17 cellular contexts compared by ENCODE assay signal in the genomic region with DNA sequence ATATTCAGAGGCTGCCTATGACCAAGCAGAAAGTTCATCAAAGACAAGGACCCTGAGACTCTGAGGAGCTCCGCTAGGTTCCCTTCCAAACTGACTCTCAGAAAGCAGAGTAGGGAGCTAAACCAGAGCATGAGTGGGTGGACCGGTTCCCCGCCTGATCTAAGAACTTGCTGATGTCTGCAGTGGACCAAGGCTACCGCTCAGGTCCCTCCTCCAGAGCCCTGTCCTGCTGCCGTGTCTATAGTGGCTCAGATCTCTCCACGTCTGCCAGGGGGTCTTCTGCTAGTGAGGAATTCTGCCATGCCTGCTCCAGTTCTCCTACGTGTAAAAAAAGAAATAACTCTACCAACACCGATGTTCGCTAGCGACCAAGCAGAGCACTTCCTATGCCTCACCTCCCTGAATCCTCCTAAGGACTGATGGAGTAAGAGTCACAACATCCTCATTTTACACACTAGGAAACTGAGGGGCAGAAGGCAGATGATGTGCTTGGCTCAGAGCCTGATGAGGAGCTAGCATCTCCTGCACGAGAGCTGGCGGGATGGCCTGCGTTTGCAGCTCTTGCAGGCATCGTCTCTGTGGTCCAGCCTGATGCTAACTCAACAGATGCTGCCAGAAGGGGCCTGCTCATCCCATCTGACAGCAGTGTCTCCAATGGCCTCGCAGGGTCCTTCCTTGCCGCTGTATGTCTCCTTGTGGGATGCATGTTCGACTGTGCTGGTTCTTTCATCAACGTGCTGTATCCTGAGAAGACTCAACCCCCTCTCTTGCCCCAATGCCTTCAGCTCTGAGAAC.
DNase-seq lines count a peak whose midpoint lies in the region; ATAC-seq, FAIRE-seq and TF ChIP-seq lines count a peak whose summit lies in the region.
"Had no signal": no experiment of that assay in that cellular context is flagged by ENCODE, and none has a peak within 500 bp of the region (broad histone marks: within the 10 kb centered on the region; RNA-seq: fewer than 3 reads in every experiment).

No MANE protein-coding gene starts in this region.

- H3K4me3 Mint-ChIP-seq in CD14-positive monocyte, result no peak overlapping the region
- H3K4me3 Mint-ChIP-seq in stimulated activated naive CD8-positive, alpha-beta T cell treated with anti-CD3 and anti-CD28 coated beads, Interleukin-15, amount 100 ng/mL, for 72 hours, result no peak overlapping the region
- H3K4me3 Mint-ChIP-seq: B cell; CD4-positive, alpha-beta memory T cell; HFFc6 had no signal

- intact Hi-C loops in CD14-positive monocyte (cut with micrococcal nuclease), result no loop called here
- intact Hi-C loops in spleen (cut with DNase I; ENCODE audit: low total_unique reads), result no loop called here

- no peaks in the 10 kb centered on the region for H3K36me3 Mint-ChIP-seq in CD14-positive monocyte
- H3K36me3 Mint-ChIP-seq: CD4-positive, alpha-beta memory T cell had no signal

- peaks cover 5% of the 10 kb centered on the region for H3K4me1 ChIP-seq in osteoblast (ENCODE audit: insufficient read depth, low read length)
- H3K4me1 ChIP-seq in spleen, result peaks cover 0 to 8% (median 5%) of the 10 kb centered on the region in 6 donors

- H3K27me3 Mint-ChIP-seq in CD14-positive monocyte (ENCODE audit: low read depth in 3 of 3), result peaks cover 21 to 40% (median 25%) of the 10 kb centered on the region in 3 donors
- H3K27me3 Mint-ChIP-seq in stimulated activated naive CD8-positive, alpha-beta T cell treated with anti-CD3 and anti-CD28 coated beads, Interleukin-15, amount 100 ng/mL, for 72 hours, result peaks cover 16% of the 10 kb centered on the region

- H3K9me3 ChIP-seq in osteoblast (ENCODE audit: low read depth, low read length), result peaks cover 5% of the 10 kb centered on the region
- H3K9me3 ChIP-seq in spleen, result peaks cover 0 to 15% (median 0%) of the 10 kb centered on the region in 8 donors

- no peak overlapping the region for H3K27ac Mint-ChIP-seq in CD14-positive monocyte
- H3K27ac Mint-ChIP-seq in stimulated activated naive CD8-positive, alpha-beta T cell treated with anti-CD3 and anti-CD28 coated beads, Interleukin-15, amount 100 ng/mL, for 72 hours, result no peak overlapping the region
- H3K27ac Mint-ChIP-seq: B cell; CD4-positive, alpha-beta memory T cell; HFFc6 had no signal

- H3K4me2 ChIP-seq in osteoblast (ENCODE audit: insufficient read depth, low read length), result no peak overlapping the region

- H3K4me3 ChIP-seq in osteoblast (ENCODE audit: insufficient read depth, low read length), result no peak overlapping the region
- no peak overlapping the region for H3K4me3 ChIP-seq in spleen

- no peak overlapping the region for H2AFZ ChIP-seq in osteoblast (ENCODE audit: low read length)

- H3K9me3 Mint-ChIP-seq in CD14-positive monocyte, result peaks cover 2 to 8% (median 5%) of the 10 kb centered on the region in 7 donors
- H3K9me3 Mint-ChIP-seq in stimulated activated naive CD8-positive, alpha-beta T cell treated with anti-CD3 and anti-CD28 coated beads, Interleukin-15, amount 100 ng/mL, for 72 hours, result peaks cover 0 to 11% of the 10 kb centered on the region in 2 donors
- H3K9me3 Mint-ChIP-seq: HFFc6 had no signal

- 80 to 90% (median 82%) methylated on average over 10 to 18 of the region's 18 CpGs for WGBS in spleen, 5 donors

- TF ChIP-seq CTCF in osteoblast (IDR thresholded peaks at IDR 0.05; ENCODE audit: extremely low read depth, low read depth, low read length), result no peak
- no peak for TF ChIP-seq CTCF in CD14-positive monocyte (IDR thresholded peaks at IDR 0.05)
- no peak for TF ChIP-seq CTCF in spleen (IDR thresholded peaks at IDR 0.05 in 8 of 11, conservative IDR thresholded peaks at IDR 0.05 in 3 of 11)

- no peak for TF ChIP-seq POLR2A in spleen (IDR thresholded peaks at IDR 0.05)

- no peaks in the 10 kb centered on the region for H3K4me1 Mint-ChIP-seq in CD14-positive monocyte
- no peaks in the 10 kb centered on the region for H3K4me1 Mint-ChIP-seq in stimulated activated naive CD8-positive, alpha-beta T cell treated with anti-CD3 and anti-CD28 coated beads, Interleukin-15, amount 100 ng/mL, for 72 hours
- H3K4me1 Mint-ChIP-seq: B cell; CD4-positive, alpha-beta memory T cell had no signal

- no peak for ATAC-seq in stimulated activated naive CD8-positive, alpha-beta T cell treated with anti-CD3 and anti-CD28 coated beads, Interleukin-15, amount 100 ng/mL, for 72 hours

- H3K27me3 ChIP-seq in osteoblast (ENCODE audit: insufficient read depth, low read length), result peaks cover 3% of the 10 kb centered on the region
- H3K27me3 ChIP-seq in spleen (replicated peaks in 1 of 7), result peaks cover 0 to 43% (median 11%) of the 10 kb centered on the region in 7 donors

- no peaks in the 10 kb centered on the region for H4K20me1 ChIP-seq in osteoblast (ENCODE audit: insufficient read depth, low read length)

- no peaks in the 10 kb centered on the region for H3K79me2 ChIP-seq in osteoblast (ENCODE audit: insufficient read depth, low read length)

- DNase-seq in HTR-8/SVneo (ENCODE audit: insufficient read length, low spot score) (no peak), NCI-H1694 (lab: John Stamatoyannopoulos, UW) (peak; percentile 50), dermis blood vessel endothelial cell (peak; percentile 15), osteoblast (ENCODE audit: insufficient read length, low spot score, missing footprints) (peak; percentile 82), CD14-positive monocyte (ENCODE audit: low spot score) (no peak), spleen (no peak)
- DNase-seq in stimulated activated naive CD8-positive, alpha-beta T cell treated with anti-CD3 and anti-CD28 coated beads, Interleukin-15, amount 100 ng/mL, for 72 hours, result no peak
- DNase-seq: C1 segment of cervical spinal cord; CD4-positive, alpha-beta memory T cell; DND-41; GDM1; HCEC 1CT; HFFc6 had no signal

- H3K27ac ChIP-seq in osteoblast (ENCODE audit: low read depth, low read length) (no peak overlapping the region), spleen (no peak overlapping the region)

- FAIRE-seq in HTR-8/SVneo (lab: Jason Lieb, UNC), result peak; percentile 31
- FAIRE-seq: A204.1, GM12892, GM19239 had no signal

- H3K36me3 ChIP-seq in osteoblast (ENCODE audit: insufficient read depth, low read length) (no peaks in the 10 kb centered on the region), spleen (no peaks in the 10 kb centered on the region)

Comparison
In these comparisons a context has a peak if more than half of its experiments do, and no peak if none do; other contexts are left out.
1. DNase-seq: peak in NCI-H1694 (single experiment), dermis blood vessel endothelial cell (single experiment) and osteoblast (single experiment); none in HTR-8/SVneo (single experiment), CD14-positive monocyte (single experiment), spleen (single experiment) and stimulated activated naive CD8-positive, alpha-beta T cell treated with anti-CD3 and anti-CD28 coated beads, Interleukin-15, amount 100 ng/mL, for 72 hours (0 of 2).